ENCODE assay signal across 14 cellular contexts in genomic region chr16:4160663-4161436, GRCh38.
DNase-seq lines count a peak whose midpoint lies in the region; ATAC-seq and TF ChIP-seq lines count a peak whose summit lies in the region.
"Had no signal": no experiment of that assay in that cellular context is flagged by ENCODE, and none has a peak within 500 bp of the region (broad histone marks: within the 10 kb centered on the region; RNA-seq: fewer than 3 reads in every experiment).

No MANE protein-coding gene starts in this region.

- no peaks in the 10 kb centered on the region for H3K36me3 ChIP-seq in HAP-1 (replicated peaks)

- H3K27me3 ChIP-seq in HAP-1 (ENCODE audit: low read depth): no peaks in the 10 kb centered on the region

- no peaks in the 10 kb centered on the region; the same call in 1 of the 2 replicates for H3K9me3 ChIP-seq in HAP-1

- DNase-seq in CD1c-positive myeloid dendritic cell (ENCODE audit: extremely low spot score) (peak; percentile 60), NCI-H226 (peak; percentile 51), fibroblast of pulmonary artery (ENCODE audit: low read depth) (peak; percentile 60), HAP-1 (ENCODE audit: low spot score in 2 of 2) (no peak), NCI-H2081 treated with DMSO at 0.1 percent for 48 hours (lab: John Stamatoyannopoulos, UW) (no peak)
- DNase-seq in NK-92 treated with Interleukin-12 subunit alpha and Interleukin-12 subunit beta, amount 100 ng/mL, for 24 hours (lab: John Stamatoyannopoulos, UW): no peak
- DNase-seq: activated CD4-positive, alpha-beta memory T cell treated with anti-CD3 and anti-CD28 coated beads for 36 hours; AML-193; NCI-H1105 treated with DMSO at 0.1 percent for 48 hours; PC-9; retina; stimulated activated CD4-positive, alpha-beta T cell treated with anti-CD3 and anti-CD28 coated beads, Interleukin-1b, Interleukin-23, amount 100 ng/mL, for 48 hours had no signal

- H3K4me3 ChIP-seq in fibroblast of pulmonary artery (replicated peaks; ENCODE audit: low read depth, low read length): no peak overlapping the region
- no peak overlapping the region for H3K4me3 ChIP-seq in HAP-1
- H3K4me3 ChIP-seq: PC-9 had no signal

- ATAC-seq in GM18907 (IDR thresholded peaks at IDR 0.05; ENCODE audit: unreplicated experiment): peak; percentile 52
- no peak for ATAC-seq in HG02970 (IDR thresholded peaks at IDR 0.05; ENCODE audit: low FRiP score, unreplicated experiment)

- no peaks in the 10 kb centered on the region for H3K4me1 ChIP-seq in HAP-1

- TF ChIP-seq CTCF in fibroblast of pulmonary artery (IDR thresholded peaks at IDR 0.05; ENCODE audit: low read length, missing control alignments): peak; percentile 35

- in situ Hi-C loops in HAP-1 (cut with MboI; ENCODE audit: low sequenced_read_pairs): no loop called here

Comparison
In these comparisons a context has a peak if more than half of its experiments do, and no peak if none do; other contexts are left out.
1. DNase-seq: peak in CD1c-positive myeloid dendritic cell (single experiment), NCI-H226 (single experiment) and fibroblast of pulmonary artery (single experiment); none in HAP-1 (0 of 2), NK-92 treated with Interleukin-12 subunit alpha and Interleukin-12 subunit beta, amount 100 ng/mL, for 24 hours (single experiment) and NCI-H2081 treated with DMSO at 0.1 percent for 48 hours (single experiment).